Comparison of ENCODE assay signal across 25 cellular contexts in genomic region chr4:116005037-116005805, GRCh38.
DNase-seq lines count a peak whose midpoint lies in the region; ATAC-seq and TF ChIP-seq lines count a peak whose summit lies in the region.
"Had no signal": no experiment of that assay in that cellular context is flagged by ENCODE, and none has a peak within 500 bp of the region (broad histone marks: within the 10 kb centered on the region; RNA-seq: fewer than 3 reads in every experiment).

No MANE protein-coding gene starts in this region.

- H3K9me3 ChIP-seq in HCT116 (ENCODE audit: control insufficient read depth in 1 of 2, insufficient read depth in 1 of 2, low read depth in 1 of 2, low read length in 2 of 2): no peaks in the 10 kb centered on the region
- no peaks in the 10 kb centered on the region for H3K9me3 ChIP-seq in mesenchymal stem cell (ENCODE audit: control insufficient read depth, low read length)
- no peaks in the 10 kb centered on the region for H3K9me3 ChIP-seq in Peyer's patch
- H3K9me3 ChIP-seq: A549, ascending aorta, esophagus squamous epithelium, left lung, spleen had no signal

- no peaks in the 10 kb centered on the region for H3K27me3 Mint-ChIP-seq in activated CD4-positive, alpha-beta T cell treated with anti-CD3 and anti-CD28 coated beads, Interleukin-2, amount 10 ng/mL, durations not matched to agents 7 days and 5 days
- no peaks in the 10 kb centered on the region for H3K27me3 Mint-ChIP-seq in T-helper 1 cell treated with Interleukin-12 subunit alpha and Interleukin-12 subunit beta and Interleukin-4 antibody, amounts not matched to agents 30 μg/mL and 1 μg/mL, for 36 hours (ENCODE audit: low read depth)
- no peaks in the 10 kb centered on the region for H3K27me3 Mint-ChIP-seq in endothelial cell (ENCODE audit: unreplicated experiment)
- H3K27me3 Mint-ChIP-seq: CD4-positive, alpha-beta T cell had no signal

- no peak overlapping the region for H3K18ac ChIP-seq in mesenchymal stem cell (ENCODE audit: low read depth in 1 of 2, low read length in 2 of 2)

- no peak overlapping the region for H2AFZ ChIP-seq in HCT116 (ENCODE audit: low read depth, low read length, poor library complexity, severe bottlenecking)
- no peak overlapping the region for H2AFZ ChIP-seq in mesenchymal stem cell (ENCODE audit: low read depth, low read length)
- H2AFZ ChIP-seq: neural progenitor cell had no signal

- H3K4me3 ChIP-seq in HCT116 (replicated peaks in 1 of 2; ENCODE audit: low read depth in 1 of 2, low read length in 2 of 2): no peak overlapping the region
- H3K4me3 ChIP-seq in mesenchymal stem cell (ENCODE audit: insufficient read depth in 1 of 2, low read depth in 1 of 2, low read length in 2 of 2): no peak overlapping the region
- H3K4me3 ChIP-seq in Peyer's patch: no peak overlapping the region
- H3K4me3 ChIP-seq: A549, ascending aorta, esophagus squamous epithelium, left lung, neural progenitor cell, spleen had no signal

- POLR2A ChIA-PET in activated CD4-positive, alpha-beta T cell treated with anti-CD3 and anti-CD28 coated beads, Interleukin-2, amount 10 ng/mL, durations not matched to agents 7 days and 5 days (lab: Charles Lee): no interaction called here
- POLR2A ChIA-PET in HCT116 (lab: Charles Lee): no interaction called here

- no peak overlapping the region for H3K4me3 Mint-ChIP-seq in activated CD4-positive, alpha-beta T cell treated with anti-CD3 and anti-CD28 coated beads, Interleukin-2, amount 10 ng/mL, durations not matched to agents 7 days and 5 days
- no peak overlapping the region for H3K4me3 Mint-ChIP-seq in T-helper 1 cell treated with Interleukin-12 subunit alpha and Interleukin-12 subunit beta and Interleukin-4 antibody, amounts not matched to agents 30 μg/mL and 1 μg/mL, for 36 hours
- H3K4me3 Mint-ChIP-seq in endothelial cell (ENCODE audit: unreplicated experiment): no peak overlapping the region
- H3K4me3 Mint-ChIP-seq: CD4-positive, alpha-beta T cell; neural progenitor cell had no signal

- no peaks in the 10 kb centered on the region for H4K20me1 ChIP-seq in HCT116 (ENCODE audit: insufficient read depth)

- no peak for TF ChIP-seq CTCF in HCT116 (IDR thresholded peaks at IDR 0.05 in 2 of 3, conservative IDR thresholded peaks at IDR 0.05 in 1 of 3; ENCODE audit: borderline replicate concordance in 1 of 3, insufficient read depth in 1 of 3, low read depth in 2 of 3, low read length in 2 of 3)
- no peak for TF ChIP-seq CTCF in Peyer's patch (IDR thresholded peaks at IDR 0.05)
- no peak for TF ChIP-seq CTCF in endothelial cell (IDR thresholded peaks at IDR 0.05; ENCODE audit: unreplicated experiment)

- BruUV-seq in HCT116 (replicated peaks; lab: Mats Ljungman, UMichigan): no TSS peak

- H3K27ac ChIP-seq in HCT116 (ENCODE audit: low read depth, low read length): no peak overlapping the region
- no peak overlapping the region for H3K27ac ChIP-seq in mesenchymal stem cell (ENCODE audit: low read length, poor library complexity, severe bottlenecking)
- no peak overlapping the region for H3K27ac ChIP-seq in Peyer's patch
- H3K27ac ChIP-seq: A549, ascending aorta, esophagus squamous epithelium, left lung, neural progenitor cell, spleen had no signal

- H3K9me3 Mint-ChIP-seq in activated CD4-positive, alpha-beta T cell treated with anti-CD3 and anti-CD28 coated beads, Interleukin-2, amount 10 ng/mL, durations not matched to agents 7 days and 5 days: no peaks in the 10 kb centered on the region
- H3K9me3 Mint-ChIP-seq in T-helper 1 cell treated with Interleukin-12 subunit alpha and Interleukin-12 subunit beta and Interleukin-4 antibody, amounts not matched to agents 30 μg/mL and 1 μg/mL, for 36 hours: no peaks in the 10 kb centered on the region
- H3K9me3 Mint-ChIP-seq in endothelial cell (ENCODE audit: unreplicated experiment): no peaks in the 10 kb centered on the region
- H3K9me3 Mint-ChIP-seq: CD4-positive, alpha-beta T cell; neural progenitor cell had no signal

- TF ChIP-seq POLR2A in HCT116 (IDR thresholded peaks at IDR 0.05; ENCODE audit: borderline replicate concordance, extremely low read depth, insufficient read depth, insufficient read length) (no peak), Peyer's patch (IDR thresholded peaks at IDR 0.05) (no peak)

- CTCF ChIA-PET in activated CD4-positive, alpha-beta T cell treated with anti-CD3 and anti-CD28 coated beads, Interleukin-2, amount 10 ng/mL, durations not matched to agents 7 days and 5 days (lab: Charles Lee): no interaction called here
- CTCF ChIA-PET in HCT116 (lab: Charles Lee): no interaction called here

- H4K8ac ChIP-seq in mesenchymal stem cell (ENCODE audit: low read length): no peak overlapping the region

- no peak overlapping the region for H2BK12ac ChIP-seq in mesenchymal stem cell (ENCODE audit: low read length in 2 of 2)

- WGBS in mesenchymal stem cell: 77% methylated on average over 2 of the region's 3 CpGs

- no peak overlapping the region for H2BK5ac ChIP-seq in mesenchymal stem cell (ENCODE audit: low read depth, low read length, poor library complexity, severe bottlenecking)

- peaks cover 6% of the 10 kb centered on the region for H3K4me1 Mint-ChIP-seq in activated CD4-positive, alpha-beta T cell treated with anti-CD3 and anti-CD28 coated beads, Interleukin-2, amount 10 ng/mL, durations not matched to agents 7 days and 5 days
- H3K4me1 Mint-ChIP-seq in T-helper 1 cell treated with Interleukin-12 subunit alpha and Interleukin-12 subunit beta and Interleukin-4 antibody, amounts not matched to agents 30 μg/mL and 1 μg/mL, for 36 hours (ENCODE audit: low read depth): peaks cover 5% of the 10 kb centered on the region
- no peaks in the 10 kb centered on the region for H3K4me1 Mint-ChIP-seq in endothelial cell (ENCODE audit: unreplicated experiment)
- H3K4me1 Mint-ChIP-seq: neural progenitor cell had no signal

- H3K79me2 ChIP-seq in HCT116 (ENCODE audit: insufficient read depth, low read length): no peaks in the 10 kb centered on the region

- no peaks in the 10 kb centered on the region for H3K79me1 ChIP-seq in mesenchymal stem cell (replicated peaks; ENCODE audit: low read length, poor library complexity, severe bottlenecking)

- no peak overlapping the region for H3K4me2 ChIP-seq in HCT116 (ENCODE audit: low read length)
- H3K4me2 ChIP-seq in mesenchymal stem cell (ENCODE audit: low read length, poor library complexity, severe bottlenecking): no peak overlapping the region
- H3K4me2 ChIP-seq: A549, neural progenitor cell had no signal

- H2AK5ac ChIP-seq in mesenchymal stem cell (ENCODE audit: low read length, severe bottlenecking): no peak overlapping the region

- no peak overlapping the region for H4K91ac ChIP-seq in mesenchymal stem cell (ENCODE audit: low read length)

- H3K4me1 ChIP-seq in HCT116 (ENCODE audit: control insufficient read depth in 1 of 2, insufficient read depth in 2 of 2, low read length in 2 of 2) (no peaks in the 10 kb centered on the region), mesenchymal stem cell (ENCODE audit: control insufficient read depth, insufficient read depth, low read depth, low read length) (no peaks in the 10 kb centered on the region), Peyer's patch (no peaks in the 10 kb centered on the region)
- H3K4me1 ChIP-seq: A549, ascending aorta, esophagus squamous epithelium, left lung, neural progenitor cell, spleen had no signal

- no peak overlapping the region for H3K4ac ChIP-seq in mesenchymal stem cell (ENCODE audit: low read depth in 1 of 2, low read length in 2 of 2)

- H3K27me3 ChIP-seq in HCT116 (ENCODE audit: insufficient read depth, low read length) (no peaks in the 10 kb centered on the region), mesenchymal stem cell (ENCODE audit: control insufficient read depth in 1 of 2, insufficient read depth in 1 of 2, low read length in 2 of 2) (no peaks in the 10 kb centered on the region), Peyer's patch (no peaks in the 10 kb centered on the region)
- H3K27me3 ChIP-seq: ascending aorta, esophagus squamous epithelium, left lung, neural progenitor cell, spleen had no signal

- no peak overlapping the region for H2BK15ac ChIP-seq in mesenchymal stem cell (ENCODE audit: low read depth, poor library complexity, severe bottlenecking)

- H3K14ac ChIP-seq in mesenchymal stem cell (ENCODE audit: low read length in 2 of 2): no peak overlapping the region

- no peak for TF ChIP-seq RAD21 in HCT116 (IDR thresholded peaks at IDR 0.05; ENCODE audit: low read depth)

- no peak for ATAC-seq in HCT116
- ATAC-seq: A549, left lung had no signal

- RAD21 ChIA-PET in HCT116 (lab: Charles Lee; ENCODE audit: low non-redundant PET in 1 of 2, low total read pairs in 2 of 2, uncharacterized antibody in 2 of 2, unreplicated experiment in 2 of 2): no interaction called here

- H3K27ac Mint-ChIP-seq in activated CD4-positive, alpha-beta T cell treated with anti-CD3 and anti-CD28 coated beads, Interleukin-2, amount 10 ng/mL, durations not matched to agents 7 days and 5 days: peak overlapping the region; percentile 28
- peak overlapping the region; percentile 46 for H3K27ac Mint-ChIP-seq in T-helper 1 cell treated with Interleukin-12 subunit alpha and Interleukin-12 subunit beta and Interleukin-4 antibody, amounts not matched to agents 30 μg/mL and 1 μg/mL, for 36 hours
- no peak overlapping the region for H3K27ac Mint-ChIP-seq in endothelial cell (ENCODE audit: unreplicated experiment)
- H3K27ac Mint-ChIP-seq: CD4-positive, alpha-beta T cell; neural progenitor cell had no signal

- H3K9ac ChIP-seq in HCT116 (ENCODE audit: low read length) (no peak overlapping the region), mesenchymal stem cell (ENCODE audit: low read length) (no peak overlapping the region)
- H3K9ac ChIP-seq: neural progenitor cell had no signal

- H3K36me3 ChIP-seq in HCT116 (ENCODE audit: control insufficient read depth in 1 of 2, insufficient read depth in 2 of 2, low read length in 2 of 2) (no peaks in the 10 kb centered on the region), mesenchymal stem cell (ENCODE audit: control insufficient read depth in 1 of 2, insufficient read depth in 2 of 2, low read depth in 1 of 2, low read length in 2 of 2) (no peaks in the 10 kb centered on the region), Peyer's patch (no peaks in the 10 kb centered on the region)
- H3K36me3 ChIP-seq: ascending aorta, esophagus squamous epithelium, left lung, neural progenitor cell, spleen had no signal

- DNase-seq in activated CD4-positive, alpha-beta T cell treated with anti-CD3 and anti-CD28 coated beads, Interleukin-2, amount 10 ng/mL, durations not matched to agents 7 days and 5 days: no peak
- no peak for DNase-seq in activated CD4-positive, alpha-beta T cell treated with anti-CD3 and anti-CD28 coated beads for 48 hours
- DNase-seq in HCT116 (ENCODE audit: low read depth, low spot score): no peak
- peak; percentile 39 for DNase-seq in mesenchymal stem cell
- no peak for DNase-seq in islet precursor cell
- no peak for DNase-seq in Peyer's patch
- no peak for DNase-seq in endothelial cell (ENCODE audit: low spot score)
- DNase-seq: activated CD4-positive, alpha-beta T cell treated with anti-CD3 and anti-CD28 coated beads for 1 hour; activated naive CD4-positive, alpha-beta T cell treated with Interleukin-2 at 50 U/mL for 16 hours; activated T-cell treated with anti-CD3 and anti-CD28 coated beads, Interleukin-2, amount 50 U/mL, for 1 hour; CD4-positive, alpha-beta T cell; cerebellar nuclear complex; DMS53; effector memory CD4-positive, alpha-beta T cell; esophagus squamous epithelium; left lung; NCI-H2107; NCI-H526; spleen; stimulated activated CD4-positive, alpha-beta T cell treated with anti-CD3 and anti-CD28 coated beads, Interleukin-4, amount 100 ng/mL, for 4 hours; T1000 had no signal

- H3K36me3 Mint-ChIP-seq in activated CD4-positive, alpha-beta T cell treated with anti-CD3 and anti-CD28 coated beads, Interleukin-2, amount 10 ng/mL, durations not matched to agents 7 days and 5 days (ENCODE audit: low read depth): no peaks in the 10 kb centered on the region
- no peaks in the 10 kb centered on the region for H3K36me3 Mint-ChIP-seq in T-helper 1 cell treated with Interleukin-12 subunit alpha and Interleukin-12 subunit beta and Interleukin-4 antibody, amounts not matched to agents 30 μg/mL and 1 μg/mL, for 36 hours (ENCODE audit: low read depth)
- no peaks in the 10 kb centered on the region for H3K36me3 Mint-ChIP-seq in endothelial cell (ENCODE audit: low read depth, unreplicated experiment)
- H3K36me3 Mint-ChIP-seq: neural progenitor cell had no signal

- H2BK120ac ChIP-seq in mesenchymal stem cell (ENCODE audit: low read depth, low read length): no peak overlapping the region

- no peak overlapping the region for H3K23ac ChIP-seq in mesenchymal stem cell (ENCODE audit: low read length in 2 of 2)

- H3K9me2 ChIP-seq in HCT116 (ENCODE audit: insufficient read depth): no peaks in the 10 kb centered on the region

- intact Hi-C loops in HCT116 (cut with micrococcal nuclease): no loop called here
